In the genomic region with DNA sequence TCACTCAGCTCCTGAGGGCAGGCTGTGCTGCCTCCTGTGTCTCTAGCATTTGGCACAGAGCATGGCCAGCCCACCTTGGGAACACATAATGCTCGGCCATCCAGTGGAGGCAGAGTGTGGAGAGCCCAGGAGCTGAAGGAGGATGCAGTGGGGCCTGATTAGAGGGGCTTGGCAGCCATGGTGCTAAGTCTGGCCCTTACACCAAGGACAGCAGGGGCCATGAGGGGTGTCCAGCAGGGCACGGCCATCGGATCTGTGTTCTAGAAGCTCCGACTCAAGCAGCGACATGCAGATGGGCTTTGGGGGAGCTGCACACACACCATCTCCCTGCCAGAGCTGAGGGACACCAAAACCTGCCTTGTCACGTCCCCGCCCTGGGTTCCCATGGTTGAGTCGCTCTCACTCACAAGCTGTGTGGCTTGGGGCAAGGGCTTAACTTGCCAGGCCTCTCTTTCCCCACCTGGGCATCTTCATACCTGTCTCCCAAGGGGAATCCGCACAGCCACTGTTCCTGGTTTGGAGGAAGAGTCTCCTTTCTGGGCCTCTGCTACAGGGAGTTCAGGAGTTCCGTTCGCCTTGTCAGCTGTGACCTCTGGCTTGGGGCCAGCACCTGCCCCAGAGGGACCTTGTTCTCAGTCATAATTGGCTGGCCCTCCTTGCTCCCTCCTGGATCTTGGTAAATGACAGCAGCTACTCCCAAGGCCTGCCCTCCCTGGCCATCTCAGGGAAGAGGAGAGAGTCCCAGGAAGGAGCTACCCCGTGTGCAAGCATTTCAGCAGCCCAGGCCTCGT, we compare ENCODE assay signal across 19 cellular contexts. TPM values are rescaled to one million over a fixed set of nuclear protein-coding genes. Genes with fewer than 3 reads are reported as not detected.
DNase-seq lines count a peak whose midpoint lies in the region; ATAC-seq, FAIRE-seq and TF ChIP-seq lines count a peak whose summit lies in the region.
"Had no signal": no experiment of that assay in that cellular context is flagged by ENCODE, and none has a peak within 500 bp of the region (broad histone marks: within the 10 kb centered on the region; RNA-seq: fewer than 3 reads in every experiment).

No MANE protein-coding gene starts in this region.

- H4K20me1 ChIP-seq in SK-N-SH (ENCODE audit: insufficient read depth), result no peaks in the 10 kb centered on the region
- H4K20me1 ChIP-seq: BLaER1 had no signal

- no peaks in the 10 kb centered on the region for H3K27me3 ChIP-seq in SK-N-SH (ENCODE audit: insufficient read depth)
- H3K27me3 ChIP-seq: BLaER1, heart right ventricle, MG63 had no signal

- TF ChIP-seq CTCF in SK-N-SH (IDR thresholded peaks at IDR 0.05), result no peak

- no peak overlapping the region for H2AFZ ChIP-seq in SK-N-SH (ENCODE audit: low read depth)

- POLR2A ChIA-PET in SK-N-SH (lab: Yijun Ruan, JAX), result no interaction called here

- no peak overlapping the region for H3K4me3 Mint-ChIP-seq in central memory CD8-positive, alpha-beta T cell
- H3K4me3 Mint-ChIP-seq: dendritic cell treated with granulocyte-macrophage colony-stimulating factor and Interleukin-4, amounts not matched to agents 40 ng/mL and 50 ng/mL, for 4 days had no signal

- no peak for ATAC-seq in SK-N-SH treated with all-trans-retinoic acid at 6 μM for 48 hours
- ATAC-seq in central memory CD8-positive, alpha-beta T cell (replicated peaks; ENCODE audit: extremely low read depth, poor library complexity, severe bottlenecking), result no peak
- ATAC-seq: right cardiac atrium had no signal

- no peaks in the 10 kb centered on the region for H3K79me2 ChIP-seq in SK-N-SH (ENCODE audit: insufficient read depth)

- H3K9me2 ChIP-seq in SK-N-SH, result no peaks in the 10 kb centered on the region

- H3K9me3 Mint-ChIP-seq in central memory CD8-positive, alpha-beta T cell, result no peaks in the 10 kb centered on the region
- H3K9me3 Mint-ChIP-seq: dendritic cell treated with granulocyte-macrophage colony-stimulating factor and Interleukin-4, amounts not matched to agents 40 ng/mL and 50 ng/mL, for 4 days had no signal

- TF ChIP-seq POLR2A in GM12892 (IDR thresholded peaks at IDR 0.05; ENCODE audit: low read depth, low read length), result no peak

- no peak for TF ChIP-seq EP300 in SK-N-SH (IDR thresholded peaks at IDR 0.05; ENCODE audit: borderline replicate concordance in 1 of 2, low read depth in 1 of 2, low read length in 1 of 2)

- no peak overlapping the region for H3K4me2 ChIP-seq in SK-N-SH
- H3K4me2 ChIP-seq: BLaER1 had no signal

- no peak overlapping the region for H3K9ac ChIP-seq in SK-N-SH
- H3K9ac ChIP-seq: BLaER1 had no signal

- no peaks in the 10 kb centered on the region for H3K4me1 Mint-ChIP-seq in central memory CD8-positive, alpha-beta T cell

- no peak for FAIRE-seq in GM12892 (lab: Jason Lieb, UNC)

- CTCF ChIA-PET in SK-N-SH (lab: Yijun Ruan, JAX), result interaction anchor here (0.8 to 2.7 kb wide), 6 partner anchors 8 to 21 kb away, joined by 3 to 6 read pairs (median 4); no protein-coding TSS in a partner anchor

- peak overlapping the region; percentile 25 for H3K27ac Mint-ChIP-seq in central memory CD8-positive, alpha-beta T cell (ENCODE audit: low read depth)
- H3K27ac Mint-ChIP-seq: dendritic cell treated with granulocyte-macrophage colony-stimulating factor and Interleukin-4, amounts not matched to agents 40 ng/mL and 50 ng/mL, for 4 days had no signal

- intact Hi-C loops in posterior vena cava (cut with DNase I), result no loop called here

- H3K36me3 Mint-ChIP-seq in central memory CD8-positive, alpha-beta T cell (ENCODE audit: insufficient read depth), result no peaks in the 10 kb centered on the region
- H3K36me3 Mint-ChIP-seq: brain had no signal

- H3K9me3 ChIP-seq in SK-N-SH, result no peaks in the 10 kb centered on the region
- H3K9me3 ChIP-seq: BLaER1, MG63, thoracic aorta had no signal

- H3F3A ChIP-seq in SK-N-SH (replicated peaks; ENCODE audit: insufficient read depth), result no peaks in the 10 kb centered on the region

- H3K4me1 ChIP-seq in SK-N-SH (ENCODE audit: control insufficient read depth in 1 of 2, insufficient read depth in 2 of 2, low read depth in 1 of 2, low read length in 1 of 2), result peaks cover 0 to 15% of the 10 kb centered on the region in 2 experiments; a peak in 1 of 4 replicates

- H3K4me3 ChIP-seq in SK-N-SH (ENCODE audit: low read depth in 2 of 2, low read length in 1 of 2), result no peak overlapping the region
- H3K4me3 ChIP-seq: BLaER1, heart right ventricle, MG63, thoracic aorta had no signal

- DNase-seq in SK-N-SH (peak; percentile 29), NCI-H1105 (lab: John Stamatoyannopoulos, UW) (peak; percentile 14), posterior vena cava (ENCODE audit: low spot score) (peak; percentile 62), SIG-M5 treated with dmso at 0.1 percent for 504 hours (lab: John Stamatoyannopoulos, UW; ENCODE audit: unreplicated experiment) (no peak), GM12892 (ENCODE audit: insufficient read length) (no peak), NCI-H2081 treated with DMSO at 0.1 percent for 48 hours (lab: John Stamatoyannopoulos, UW) (no peak)
- no peak for DNase-seq in central memory CD8-positive, alpha-beta T cell (ENCODE audit: low spot score in 2 of 2)
- DNase-seq: activated CD4-positive, alpha-beta T cell treated with anti-CD3 and anti-CD28 coated beads for 4 hours; MG63; NCI-H1436 treated with DMSO at 0.1 percent for 48 hours; NCI-H345; NK-92 treated with Interleukin-12 subunit alpha and Interleukin-12 subunit beta, amount 100 ng/mL, for 24 hours had no signal

- H3K27me3 Mint-ChIP-seq in central memory CD8-positive, alpha-beta T cell, result no peaks in the 10 kb centered on the region

- no peak for TF ChIP-seq RAD21 in SK-N-SH (IDR thresholded peaks at IDR 0.05; ENCODE audit: low read length)

- no peak overlapping the region for H3K27ac ChIP-seq in SK-N-SH (ENCODE audit: low read depth in 2 of 2, low read length in 1 of 2)
- H3K27ac ChIP-seq: BLaER1, thoracic aorta had no signal

- WGBS in SK-N-SH (ENCODE audit: low lambda C conversion rate), result 68% methylated on average over 13 of the region's 13 CpGs

- no peaks in the 10 kb centered on the region for H3K36me3 ChIP-seq in SK-N-SH (replicated peaks in 1 of 2; ENCODE audit: control insufficient read depth in 1 of 2, insufficient read depth in 2 of 2, low read length in 1 of 2)
- H3K36me3 ChIP-seq: BLaER1, heart right ventricle, MG63, thoracic aorta had no signal

TF ChIP-seq in SK-N-SH, 30 proteins besides CTCF, POLR2A, EP300 and RAD21:
- no peak for TF ChIP-seq RFX5 (IDR thresholded peaks at IDR 0.05; ENCODE audit: low read length)
- TF ChIP-seq, protein P1, sequence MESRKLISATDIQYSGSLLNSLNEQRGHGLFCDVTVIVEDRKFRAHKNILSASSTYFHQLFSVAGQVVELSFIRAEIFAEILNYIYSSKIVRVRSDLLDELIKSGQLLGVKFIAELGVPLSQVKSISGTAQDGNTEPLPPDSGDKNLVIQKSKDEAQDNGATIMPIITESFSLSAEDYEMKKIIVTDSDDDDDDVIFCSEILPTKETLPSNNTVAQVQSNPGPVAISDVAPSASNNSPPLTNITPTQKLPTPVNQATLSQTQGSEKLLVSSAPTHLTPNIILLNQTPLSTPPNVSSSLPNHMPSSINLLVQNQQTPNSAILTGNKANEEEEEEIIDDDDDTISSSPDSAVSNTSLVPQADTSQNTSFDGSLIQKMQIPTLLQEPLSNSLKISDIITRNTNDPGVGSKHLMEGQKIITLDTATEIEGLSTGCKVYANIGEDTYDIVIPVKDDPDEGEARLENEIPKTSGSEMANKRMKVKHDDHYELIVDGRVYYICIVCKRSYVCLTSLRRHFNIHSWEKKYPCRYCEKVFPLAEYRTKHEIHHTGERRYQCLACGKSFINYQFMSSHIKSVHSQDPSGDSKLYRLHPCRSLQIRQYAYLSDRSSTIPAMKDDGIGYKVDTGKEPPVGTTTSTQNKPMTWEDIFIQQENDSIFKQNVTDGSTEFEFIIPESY (IDR thresholded peaks at IDR 0.05; ENCODE audit: borderline replicate concordance, low read depth), result no peak
- TF ChIP-seq GATA2 (CRISPR knock-in tag; IDR thresholded peaks at IDR 0.05), result no peak
- TF ChIP-seq, protein P2, sequence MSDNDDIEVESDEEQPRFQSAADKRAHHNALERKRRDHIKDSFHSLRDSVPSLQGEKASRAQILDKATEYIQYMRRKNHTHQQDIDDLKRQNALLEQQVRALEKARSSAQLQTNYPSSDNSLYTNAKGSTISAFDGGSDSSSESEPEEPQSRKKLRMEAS (IDR thresholded peaks at IDR 0.05; ENCODE audit: low read depth), result no peak

TF ChIP-seq in SK-N-SH treated with all-trans-retinoic acid at 6 μM for 48 hours, 23 proteins besides CTCF, POLR2A, EP300 and RAD21:
- TF ChIP-seq ESRRG (CRISPR knock-in tag; IDR thresholded peaks at IDR 0.05) (no peak), OSR1 (CRISPR knock-in tag; IDR thresholded peaks at IDR 0.05) (no peak)
TF ChIP-seq in SK-N-SH treated with all-trans-retinoic acid at 6 μM for 48 hours: peak in this region for 0.

RNA-seq across cellular contexts. Expression of a gene that starts 1.3 kb away (rescaled TPM):
- 0.10 and 0.69 TPM in 2 replicates for polyA plus RNA-seq in SK-N-SH (2012; rRNA removed)
- polyA plus RNA-seq in SK-N-SH (2012; cell fraction: cytosol; rRNA removed), result 0.06 and 0.13 TPM in 2 replicates
- polyA plus RNA-seq in SK-N-SH (2012; cell fraction: nucleus; rRNA removed), result 1.1 and 2.5 TPM in 2 replicates
- under 1 TPM; 0.52 to 0.60 TPM for total RNA-seq in posterior vena cava
- polyA plus RNA-seq in GM12892 (2012; ENCODE audit: missing spikeins), result 0.34 TPM

Comparison
In these comparisons a context has a peak if more than half of its experiments do, and no peak if none do; other contexts are left out.
1. DNase-seq: peak in SK-N-SH (single experiment), NCI-H1105 (single experiment) and posterior vena cava (single experiment); none in central memory CD8-positive, alpha-beta T cell (0 of 2), SIG-M5 treated with dmso at 0.1 percent for 504 hours (single experiment), GM12892 (single experiment) and NCI-H2081 treated with DMSO at 0.1 percent for 48 hours (single experiment).